Comparison of ENCODE assay signal across 24 cellular contexts in the genomic region with DNA sequence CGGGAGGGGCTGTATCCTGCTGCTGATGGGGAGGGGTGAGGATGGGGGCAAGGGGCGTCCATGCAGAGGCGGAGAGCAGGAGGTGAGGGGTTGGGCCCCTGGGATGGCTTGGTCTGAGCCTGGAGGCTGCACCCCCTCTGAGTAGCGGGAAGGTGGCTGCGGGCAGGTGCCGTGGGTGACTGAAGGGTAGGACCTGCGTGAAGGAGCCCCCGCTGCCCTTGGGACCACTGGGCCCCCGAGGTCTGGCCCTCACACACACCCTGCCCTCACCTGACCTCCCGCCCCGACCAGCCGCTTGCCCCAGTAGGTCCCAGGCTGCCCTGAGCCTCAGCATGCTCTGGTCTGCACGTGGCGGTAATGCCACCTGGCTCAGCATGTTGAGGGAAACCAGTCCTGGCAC. TPM values are rescaled to one million over a fixed set of nuclear protein-coding genes. Genes with fewer than 3 reads are reported as not detected.
DNase-seq lines count a peak whose midpoint lies in the region; ATAC-seq, FAIRE-seq and TF ChIP-seq lines count a peak whose summit lies in the region.
"Had no signal": no experiment of that assay in that cellular context is flagged by ENCODE, and none has a peak within 500 bp of the region (broad histone marks: within the 10 kb centered on the region; RNA-seq: fewer than 3 reads in every experiment).

No MANE protein-coding gene starts in this region.

- H3K9ac ChIP-seq in NT2/D1 (ENCODE audit: insufficient read length, low read depth), result peak overlapping the region; percentile 21
- H3K9ac ChIP-seq: KMS-11 had no signal

- H3K36me3 ChIP-seq in NT2/D1 (ENCODE audit: insufficient read depth, insufficient read length, low read length) (no peaks in the 10 kb centered on the region), esophagus squamous epithelium (no peaks in the 10 kb centered on the region), pancreas (no peaks in the 10 kb centered on the region), tibial artery (no peaks in the 10 kb centered on the region)

- no peak for TF ChIP-seq POLR2A in esophagus squamous epithelium (IDR thresholded peaks at IDR 0.05)

- peaks cover 3% of the 10 kb centered on the region for H3K27me3 ChIP-seq in NT2/D1 (ENCODE audit: insufficient read depth, insufficient read length)
- H3K27me3 ChIP-seq in esophagus squamous epithelium, result no peaks in the 10 kb centered on the region
- no peaks in the 10 kb centered on the region for H3K27me3 ChIP-seq in pancreas
- H3K27me3 ChIP-seq in tibial artery, result no peaks in the 10 kb centered on the region
- H3K27me3 ChIP-seq: testis had no signal

- H3K4me3 ChIP-seq in NT2/D1 (ENCODE audit: insufficient read length, low read depth) (no peak overlapping the region), esophagus squamous epithelium (no peak overlapping the region), pancreas (no peak overlapping the region), tibial artery (no peak overlapping the region)
- H3K4me3 ChIP-seq: psoas muscle, skin epidermis, testis had no signal

- WGBS in esophagus squamous epithelium, 2 donors, result 96 to 97% methylated on average over 5 of the region's 14 CpGs
- 91 to 96% methylated on average over 14 of the region's 14 CpGs for WGBS in pancreas, 2 donors

- FAIRE-seq in pancreas (lab: Jason Lieb, UNC), result no peak
- FAIRE-seq: HTR-8/SVneo had no signal

- ATAC-seq in pancreas (no peak), GM18909 (IDR thresholded peaks at IDR 0.05; ENCODE audit: poor library complexity, unreplicated experiment) (no peak)
- ATAC-seq: PC-3, psoas muscle, WTC11 had no signal

- DNase-seq in NT2/D1 (ENCODE audit: low read depth, low spot score), result no peak
- DNase-seq in esophagus squamous epithelium (lab: John Stamatoyannopoulos, UW), result no peak
- DNase-seq in pancreas, result peak in 4 of 6 donors; percentile 18 to 77 (median 47)
- peak in 1 of 2 donors; percentile 68 for DNase-seq in tibial artery
- DNase-seq in UCSD-AML1 (lab: John Stamatoyannopoulos, UW; ENCODE audit: unreplicated experiment), result no peak
- DNase-seq in NOMO-1 treated with DMSO at 0.1 percent for 48 hours (lab: John Stamatoyannopoulos, UW; ENCODE audit: unreplicated experiment), result no peak
- DNase-seq: ACHN; activated naive CD4-positive, alpha-beta T cell treated with anti-CD3 and anti-CD28 coated beads, Interleukin-2, amount 50 U/mL, for 16 hours; COR-L47; DMS79; GF-D8; NCI-H1436 treated with DMSO at 0.1 percent for 48 hours; NCI-H2107; NCI-H446 treated with DMSO at 0.1 percent for 48 hours; PC-3; SHP77; stimulated activated CD4-positive, alpha-beta T cell treated with anti-CD3 and anti-CD28 coated beads, Interleukin-1b, Interleukin-23, amount 100 ng/mL, for 48 hours; testis had no signal

- peaks cover 17% of the 10 kb centered on the region for H3K4me1 ChIP-seq in NT2/D1 (ENCODE audit: insufficient read depth, insufficient read length)
- H3K4me1 ChIP-seq in esophagus squamous epithelium, result peaks cover 41 to 58% (median 41%) of the 10 kb centered on the region in 3 donors
- H3K4me1 ChIP-seq in pancreas, result peaks cover 9 to 16% (median 14%) of the 10 kb centered on the region in 3 donors
- peaks cover 10 to 46% (median 40%) of the 10 kb centered on the region in 4 donors for H3K4me1 ChIP-seq in tibial artery

- no peaks in the 10 kb centered on the region for H3K9me3 ChIP-seq in NT2/D1 (ENCODE audit: insufficient read depth, low read length)
- no peaks in the 10 kb centered on the region for H3K9me3 ChIP-seq in esophagus squamous epithelium
- H3K9me3 ChIP-seq in pancreas, result no peaks in the 10 kb centered on the region
- H3K9me3 ChIP-seq in tibial artery, result no peaks in the 10 kb centered on the region
- H3K9me3 ChIP-seq: psoas muscle, testis had no signal

- intact Hi-C loops in esophagus squamous epithelium (cut with DNase I) (no loop called here), pancreas (cut with DNase I) (no loop called here), tibial artery (cut with DNase I; ENCODE audit: low total_unique reads) (loop anchor here (5.0 kb wide), 1 partner anchor 977 kb away; no protein-coding TSS in a partner anchor)

- TF ChIP-seq CTCF in esophagus squamous epithelium (IDR thresholded peaks at IDR 0.05) (no peak), pancreas (IDR thresholded peaks at IDR 0.05) (no peak), tibial artery (IDR thresholded peaks at IDR 0.05) (no peak)

- H3K27ac ChIP-seq in esophagus squamous epithelium (peak overlapping the region; percentile 83 to 98 (median 93)), pancreas (no peak overlapping the region), tibial artery (peak overlapping the region; percentile 91 to 100)
- H3K27ac ChIP-seq: KMS-11 had no signal

RNA-seq across cellular contexts. Expression of a gene that starts 12.8 kb away (rescaled TPM):
- 10 to 100 TPM; 18.2 to 38.8 (median 25.2) TPM for total RNA-seq in esophagus squamous epithelium
- total RNA-seq in pancreas, result 10 to 100 TPM; 11.0 to 27.9 (median 16.2) TPM
- polyA plus RNA-seq in pancreas, result 10 to 100 TPM in 1 of 2 donors, 1 to 10 TPM in 1; 8.6 to 12.1 TPM

RNA-seq across cellular contexts. Expression of a gene that starts 20.8 kb away (rescaled TPM):
- 10 to 100 TPM in 3 of 4 donors, 1 to 10 TPM in 1; 8.6 to 22.5 (median 18.1) TPM for total RNA-seq in esophagus squamous epithelium
- 10 to 100 TPM; 17.2 to 35.9 (median 22.3) TPM for total RNA-seq in pancreas
- 10 to 100 TPM; 56.1 to 75.6 TPM for polyA plus RNA-seq in pancreas

Comparison
In these comparisons a context has a peak if more than half of its experiments do, and no peak if none do; other contexts are left out.
1. DNase-seq: peak in pancreas (4 of 6); none in NT2/D1 (single experiment), esophagus squamous epithelium (single experiment), UCSD-AML1 (single experiment) and NOMO-1 treated with DMSO at 0.1 percent for 48 hours (single experiment).
2. H3K27ac ChIP-seq: peak in esophagus squamous epithelium (4 of 4) and tibial artery (2 of 2); none in pancreas (0 of 4).